In genomic region chr7:40782836-40783235, GRCh38 we compare ENCODE assay signal across 22 cellular contexts.
"Had no signal": no experiment of that assay in that cellular context is flagged by ENCODE, and none has a peak within 500 bp of the region (broad histone marks: within the 10 kb centered on the region; RNA-seq: fewer than 3 reads in every experiment).

No MANE protein-coding gene starts in this region.

- H3K27ac ChIP-seq: esophagus muscularis mucosa, left ventricle myocardium inferior, pancreas, stomach, transverse colon had no signal

- H3K36me3 ChIP-seq: esophagus muscularis mucosa, left ventricle myocardium inferior, pancreas, stomach, transverse colon had no signal

- H3K27me3 ChIP-seq: esophagus muscularis mucosa, pancreas, stomach, transverse colon had no signal

- DNase-seq: activated CD4-positive, alpha-beta memory T cell treated with anti-CD3 and anti-CD28 coated beads, Interleukin-2, amount 10 ng/mL, durations not matched to agents 7 days and 5 days; activated CD4-positive, alpha-beta T cell treated with anti-CD3 and anti-CD28 coated beads, Interleukin-2, amount 10 ng/mL, durations not matched to agents 24 days and 14 days; activated CD8-positive, alpha-beta memory T cell treated with anti-CD3 and anti-CD28 coated beads, Interleukin-2, amount 10 ng/mL, durations not matched to agents 7 days and 5 days; activated gamma-delta T cell; activated naive CD4-positive, alpha-beta T cell treated with anti-CD3 and anti-CD28 coated beads, Interleukin-2, amount 50 U/mL, for 16 hours; activated naive CD8-positive, alpha-beta T cell treated with anti-CD3 and anti-CD28 coated beads, Interleukin-2, amount 50 U/mL, for 24 hours; activated T-cell treated with anti-CD3 and anti-CD28 coated beads for 4 hours; central memory CD4-positive, alpha-beta T cell; effector memory CD4-positive, alpha-beta T cell; glutamatergic neuron; hippocampal formation; kidney glomerular epithelial cell; left ventricle myocardium inferior; naive thymus-derived CD8-positive, alpha-beta T cell; pancreas; right cardiac atrium; stimulated activated CD4-positive, alpha-beta T cell treated with anti-CD3 and anti-CD28 coated beads, Interleukin-1b, Interleukin-23, amount 100 ng/mL, for 48 hours; stomach; T-helper 17 cell; transverse colon had no signal

- H3K4me3 ChIP-seq: esophagus muscularis mucosa, left ventricle myocardium inferior, pancreas, stomach, transverse colon had no signal

- H3K9me3 ChIP-seq: esophagus muscularis mucosa, left ventricle myocardium inferior, pancreas, stomach, transverse colon had no signal

- H3K4me1 ChIP-seq: pancreas had no signal

- ATAC-seq: activated CD8-positive, alpha-beta memory T cell treated with anti-CD3 and anti-CD28 coated beads, Interleukin-2, amount 10 ng/mL, durations not matched to agents 7 days and 5 days; activated naive CD8-positive, alpha-beta T cell treated with anti-CD3 and anti-CD28 coated beads, Interleukin-2, amount 50 U/mL, for 24 hours; naive thymus-derived CD8-positive, alpha-beta T cell; pancreas; right cardiac atrium; stimulated activated memory B cell treated with anti-CD40 and anti-IgM and Interleukin-4, amounts not matched to agents 10 μg/mL and 1 μg/mL and 100 μg/mL, for 72 hours; T-helper 17 cell had no signal
